In genomic region chr2:104969564-104969963, GRCh38 we compare ENCODE assay signal across 16 cellular contexts.
DNase-seq lines count a peak whose midpoint lies in the region; ATAC-seq and TF ChIP-seq lines count a peak whose summit lies in the region.
"Had no signal": no experiment of that assay in that cellular context is flagged by ENCODE, and none has a peak within 500 bp of the region (broad histone marks: within the 10 kb centered on the region; RNA-seq: fewer than 3 reads in every experiment).

No MANE protein-coding gene starts in this region.

- DNase-seq in activated CD8-positive, alpha-beta T cell treated with anti-CD3 and anti-CD28 coated beads for 36 hours, result no peak
- DNase-seq in activated CD8-positive, alpha-beta T cell treated with anti-CD3 and anti-CD28 coated beads, Interleukin-2, amount 10 ng/mL, durations not matched to agents 7 days and 5 days, result no peak
- peak; percentile 25 for DNase-seq in NB4 (ENCODE audit: low read depth)
- DNase-seq in astrocyte of the cerebellum (ENCODE audit: low read depth), result peak; percentile 4
- DNase-seq in stimulated activated effector memory CD8-positive, alpha-beta T cell treated with anti-CD3 and anti-CD28 coated beads, Interleukin-12 subunit alpha, Interleukin-12 subunit beta, amount 100 ng/mL, for 72 hours (ENCODE audit: low spot score in 2 of 2), result no peak
- DNase-seq in mesenteric fat pad (ENCODE audit: low spot score), result no peak
- no peak for DNase-seq in uterus
- DNase-seq: activated CD8-positive, alpha-beta memory T cell treated with anti-CD3 and anti-CD28 coated beads, Interleukin-2, amount 50 U/mL, for 4 hours; activated naive CD4-positive, alpha-beta T cell treated with anti-CD3 and anti-CD28 coated beads, Interleukin-2, amount 50 U/mL, for 16 hours; left cardiac atrium; NCI-H2029 treated with DMSO at 0.1 percent for 48 hours; posterior cingulate gyrus; WERI-Rb-1 had no signal

- no peaks in the 10 kb centered on the region for H3K4me1 ChIP-seq in uterus
- H3K4me1 ChIP-seq: suprapubic skin had no signal

- no peak overlapping the region for H3K27ac ChIP-seq in uterus
- H3K27ac ChIP-seq: suprapubic skin, WERI-Rb-1 had no signal

- H3K4me3 ChIP-seq in NB4 (ENCODE audit: low read depth, low read length), result no peak overlapping the region
- no peak overlapping the region for H3K4me3 ChIP-seq in astrocyte of the cerebellum (ENCODE audit: low read depth, low read length)
- no peak overlapping the region for H3K4me3 ChIP-seq in uterus
- H3K4me3 ChIP-seq: suprapubic skin had no signal

- peaks cover 8% of the 10 kb centered on the region for H3K27me3 Mint-ChIP-seq in activated CD8-positive, alpha-beta T cell treated with anti-CD3 and anti-CD28 coated beads for 36 hours
- no peaks in the 10 kb centered on the region for H3K27me3 Mint-ChIP-seq in activated CD8-positive, alpha-beta T cell treated with anti-CD3 and anti-CD28 coated beads, Interleukin-2, amount 10 ng/mL, durations not matched to agents 7 days and 5 days (ENCODE audit: low read depth)

- no peaks in the 10 kb centered on the region for H3K9me3 ChIP-seq in uterus
- H3K9me3 ChIP-seq: suprapubic skin had no signal

- no peak for TF ChIP-seq CTCF in activated CD8-positive, alpha-beta T cell treated with anti-CD3 and anti-CD28 coated beads for 36 hours (IDR thresholded peaks at IDR 0.05)
- no peak for TF ChIP-seq CTCF in NB4 (IDR thresholded peaks at IDR 0.05; ENCODE audit: low read depth, low read length)
- TF ChIP-seq CTCF in astrocyte of the cerebellum (IDR thresholded peaks at IDR 0.05; ENCODE audit: low read depth, low read length, missing control alignments), result no peak
- TF ChIP-seq CTCF in uterus (IDR thresholded peaks at IDR 0.05), result no peak

- no peak for TF ChIP-seq POLR2A in NB4 (IDR thresholded peaks at IDR 0.05; ENCODE audit: extremely low read depth, insufficient read length)
- TF ChIP-seq POLR2A in uterus (IDR thresholded peaks at IDR 0.05), result no peak

- no peaks in the 10 kb centered on the region for H3K27me3 ChIP-seq in uterus
- H3K27me3 ChIP-seq: suprapubic skin had no signal

- no peaks in the 10 kb centered on the region for H3K4me1 Mint-ChIP-seq in activated CD8-positive, alpha-beta T cell treated with anti-CD3 and anti-CD28 coated beads for 36 hours (ENCODE audit: low read depth)
- no peaks in the 10 kb centered on the region for H3K4me1 Mint-ChIP-seq in activated CD8-positive, alpha-beta T cell treated with anti-CD3 and anti-CD28 coated beads, Interleukin-2, amount 10 ng/mL, durations not matched to agents 7 days and 5 days (ENCODE audit: low read depth)
- H3K4me1 Mint-ChIP-seq in stimulated activated effector memory CD8-positive, alpha-beta T cell treated with anti-CD3 and anti-CD28 coated beads, Interleukin-12 subunit alpha, Interleukin-12 subunit beta, amount 100 ng/mL, for 72 hours, result no peaks in the 10 kb centered on the region

- in situ Hi-C loops in astrocyte of the cerebellum (cut with HindIII; ENCODE audit: low sequenced_read_pairs), result no loop called here

- intact Hi-C loops in activated CD8-positive, alpha-beta T cell treated with anti-CD3 and anti-CD28 coated beads for 36 hours (cut with micrococcal nuclease), result no loop called here
- intact Hi-C loops in uterus (cut with DNase I; ENCODE audit: low total_unique reads), result no loop called here

- no peaks in the 10 kb centered on the region for H3K36me3 ChIP-seq in uterus
- H3K36me3 ChIP-seq: suprapubic skin, WERI-Rb-1 had no signal

- H3K4me3 Mint-ChIP-seq in activated CD8-positive, alpha-beta T cell treated with anti-CD3 and anti-CD28 coated beads for 36 hours, result no peak overlapping the region
- H3K4me3 Mint-ChIP-seq in activated CD8-positive, alpha-beta T cell treated with anti-CD3 and anti-CD28 coated beads, Interleukin-2, amount 10 ng/mL, durations not matched to agents 7 days and 5 days, result no peak overlapping the region
- H3K4me3 Mint-ChIP-seq in stimulated activated effector memory CD8-positive, alpha-beta T cell treated with anti-CD3 and anti-CD28 coated beads, Interleukin-12 subunit alpha, Interleukin-12 subunit beta, amount 100 ng/mL, for 72 hours, result no peak overlapping the region

- H3K36me3 Mint-ChIP-seq in activated CD8-positive, alpha-beta T cell treated with anti-CD3 and anti-CD28 coated beads for 36 hours (ENCODE audit: low read depth), result no peaks in the 10 kb centered on the region
- H3K36me3 Mint-ChIP-seq in activated CD8-positive, alpha-beta T cell treated with anti-CD3 and anti-CD28 coated beads, Interleukin-2, amount 10 ng/mL, durations not matched to agents 7 days and 5 days (ENCODE audit: low read depth), result no peaks in the 10 kb centered on the region
- no peaks in the 10 kb centered on the region for H3K36me3 Mint-ChIP-seq in stimulated activated effector memory CD8-positive, alpha-beta T cell treated with anti-CD3 and anti-CD28 coated beads, Interleukin-12 subunit alpha, Interleukin-12 subunit beta, amount 100 ng/mL, for 72 hours

- H3K9me3 Mint-ChIP-seq in activated CD8-positive, alpha-beta T cell treated with anti-CD3 and anti-CD28 coated beads for 36 hours, result peaks cover 6% of the 10 kb centered on the region
- H3K9me3 Mint-ChIP-seq in activated CD8-positive, alpha-beta T cell treated with anti-CD3 and anti-CD28 coated beads, Interleukin-2, amount 10 ng/mL, durations not matched to agents 7 days and 5 days (ENCODE audit: insufficient read depth), result no peaks in the 10 kb centered on the region
- peaks cover 7% of the 10 kb centered on the region for H3K9me3 Mint-ChIP-seq in stimulated activated effector memory CD8-positive, alpha-beta T cell treated with anti-CD3 and anti-CD28 coated beads, Interleukin-12 subunit alpha, Interleukin-12 subunit beta, amount 100 ng/mL, for 72 hours

- POLR2A ChIA-PET in activated CD8-positive, alpha-beta T cell treated with anti-CD3 and anti-CD28 coated beads for 36 hours (lab: Charles Lee), result no interaction called here
- POLR2A ChIA-PET in activated CD8-positive, alpha-beta T cell treated with anti-CD3 and anti-CD28 coated beads, Interleukin-2, amount 10 ng/mL, durations not matched to agents 7 days and 5 days (lab: Charles Lee), result no interaction called here

- ATAC-seq in activated CD8-positive, alpha-beta T cell treated with anti-CD3 and anti-CD28 coated beads for 36 hours, result peak; percentile 37
- ATAC-seq in activated CD8-positive, alpha-beta T cell treated with anti-CD3 and anti-CD28 coated beads, Interleukin-2, amount 10 ng/mL, durations not matched to agents 7 days and 5 days, result no peak
- peak; percentile 74 for ATAC-seq in stimulated activated effector memory CD8-positive, alpha-beta T cell treated with anti-CD3 and anti-CD28 coated beads, Interleukin-12 subunit alpha, Interleukin-12 subunit beta, amount 100 ng/mL, for 72 hours
- no peak for ATAC-seq in HG03378 (IDR thresholded peaks at IDR 0.05; ENCODE audit: unreplicated experiment)
- ATAC-seq: HepG2, left cardiac atrium had no signal

- CTCF ChIA-PET in activated CD8-positive, alpha-beta T cell treated with anti-CD3 and anti-CD28 coated beads for 36 hours (lab: Charles Lee), result no interaction called here
- CTCF ChIA-PET in activated CD8-positive, alpha-beta T cell treated with anti-CD3 and anti-CD28 coated beads, Interleukin-2, amount 10 ng/mL, durations not matched to agents 7 days and 5 days (lab: Charles Lee), result no interaction called here

- no peak overlapping the region for H3K27ac Mint-ChIP-seq in activated CD8-positive, alpha-beta T cell treated with anti-CD3 and anti-CD28 coated beads for 36 hours
- no peak overlapping the region for H3K27ac Mint-ChIP-seq in activated CD8-positive, alpha-beta T cell treated with anti-CD3 and anti-CD28 coated beads, Interleukin-2, amount 10 ng/mL, durations not matched to agents 7 days and 5 days
- no peak overlapping the region for H3K27ac Mint-ChIP-seq in stimulated activated effector memory CD8-positive, alpha-beta T cell treated with anti-CD3 and anti-CD28 coated beads, Interleukin-12 subunit alpha, Interleukin-12 subunit beta, amount 100 ng/mL, for 72 hours

Comparison
In these comparisons a context has a peak if more than half of its experiments do, and no peak if none do; other contexts are left out.
1. ATAC-seq: peak in activated CD8-positive, alpha-beta T cell treated with anti-CD3 and anti-CD28 coated beads for 36 hours (single experiment) and stimulated activated effector memory CD8-positive, alpha-beta T cell treated with anti-CD3 and anti-CD28 coated beads, Interleukin-12 subunit alpha, Interleukin-12 subunit beta, amount 100 ng/mL, for 72 hours (single experiment); none in activated CD8-positive, alpha-beta T cell treated with anti-CD3 and anti-CD28 coated beads, Interleukin-2, amount 10 ng/mL, durations not matched to agents 7 days and 5 days (single experiment) and HG03378 (single experiment).
2. DNase-seq: peak in NB4 (single experiment) and astrocyte of the cerebellum (single experiment); none in activated CD8-positive, alpha-beta T cell treated with anti-CD3 and anti-CD28 coated beads for 36 hours (single experiment), activated CD8-positive, alpha-beta T cell treated with anti-CD3 and anti-CD28 coated beads, Interleukin-2, amount 10 ng/mL, durations not matched to agents 7 days and 5 days (single experiment), stimulated activated effector memory CD8-positive, alpha-beta T cell treated with anti-CD3 and anti-CD28 coated beads, Interleukin-12 subunit alpha, Interleukin-12 subunit beta, amount 100 ng/mL, for 72 hours (0 of 2), mesenteric fat pad (single experiment) and uterus (0 of 2).